ENCODE assay signal across 22 cellular contexts in genomic region chr1:244915736-244916135, GRCh38.
"Had no signal": no experiment of that assay in that cellular context is flagged by ENCODE, and none has a peak within 500 bp of the region (broad histone marks: within the 10 kb centered on the region; RNA-seq: fewer than 3 reads in every experiment).

No MANE protein-coding gene starts in this region.

- H3K9me3 ChIP-seq: colonic mucosa, esophagus muscularis mucosa, esophagus squamous epithelium, gastroesophageal sphincter, heart left ventricle had no signal

- DNase-seq: cerebellar nuclear complex; colonic mucosa; cortex of kidney; dermis blood vessel endothelial cell; dorsolateral prefrontal cortex; effector CD4-positive, alpha-beta T cell; effector CD8-positive, alpha-beta T cell; effector memory CD4-positive, alpha-beta T cell; effector memory CD8-positive, alpha-beta T cell; endodermal cell; erythroblast; esophagus squamous epithelium; foreskin fibroblast; foreskin melanocyte; glutamatergic neuron; head of caudate nucleus; heart left ventricle had no signal

- H3K4me3 ChIP-seq: colonic mucosa, coronary artery, dorsolateral prefrontal cortex, esophagus muscularis mucosa, esophagus squamous epithelium, gastroesophageal sphincter, heart left ventricle had no signal

- ATAC-seq: effector memory CD8-positive, alpha-beta T cell; esophagus mucosa; gastroesophageal sphincter; heart left ventricle had no signal

- H3K27ac ChIP-seq: colonic mucosa, coronary artery, epithelial cell of prostate, esophagus muscularis mucosa, esophagus squamous epithelium, gastroesophageal sphincter, heart left ventricle had no signal

- H3K27me3 ChIP-seq: colonic mucosa, dorsolateral prefrontal cortex, esophagus muscularis mucosa, esophagus squamous epithelium, gastroesophageal sphincter, heart left ventricle had no signal

- H3K36me3 ChIP-seq: colonic mucosa, esophagus muscularis mucosa, esophagus squamous epithelium, gastroesophageal sphincter, heart left ventricle had no signal

- H3K4me1 ChIP-seq: colonic mucosa had no signal
